Comparison of ENCODE assay signal across 8 cellular contexts in the genomic region with DNA sequence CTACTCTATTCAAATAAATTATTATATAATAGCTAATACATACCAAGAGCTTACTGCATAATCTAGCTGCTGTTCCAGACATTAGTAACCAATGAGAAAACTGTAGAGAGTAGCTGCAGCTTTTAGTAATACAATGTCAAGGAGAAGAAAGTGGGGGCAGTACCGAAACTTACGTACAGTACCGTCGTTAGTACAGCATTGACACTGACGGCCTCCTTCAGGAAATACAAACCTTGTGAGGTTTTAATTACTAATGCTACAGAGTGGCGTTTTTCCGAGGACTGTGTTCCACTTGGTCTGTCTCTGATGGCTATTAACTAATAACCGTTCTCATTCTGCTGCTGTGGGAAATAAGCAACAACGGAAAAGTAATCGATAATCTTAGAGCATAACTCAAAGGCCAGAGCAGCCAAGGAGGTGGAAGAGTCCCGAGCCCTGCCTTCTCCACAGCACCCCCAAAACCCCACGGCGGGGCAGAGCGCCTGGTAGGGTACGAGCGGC. TPM values are rescaled to one million over a fixed set of nuclear protein-coding genes. Genes with fewer than 3 reads are reported as not detected.
DNase-seq lines count a peak whose midpoint lies in the region; ATAC-seq and TF ChIP-seq lines count a peak whose summit lies in the region.

No MANE protein-coding gene starts in this region.

- peak; percentile 43 for DNase-seq in activated CD4-positive, alpha-beta T cell treated with anti-CD3 and anti-CD28 coated beads for 48 hours
- no peak for DNase-seq in activated CD4-positive, alpha-beta T cell treated with anti-CD3 and anti-CD28 coated beads for 1 hour
- DNase-seq in T-cell (peak in 22 of 34 experiments; percentile 2 to 42 (median 16)), epithelial cell of esophagus (ENCODE audit: low read depth) (peak; percentile 45), naive B cell (peak; percentile 45), NCI-H226 (no peak)

- H3K27me3 Mint-ChIP-seq in T-cell (no peaks in the 10 kb centered on the region), naive B cell (no peaks in the 10 kb centered on the region)

- H3K4me3 ChIP-seq in HUES64 (ENCODE audit: low read length) (peak overlapping the region; percentile 65), epithelial cell of esophagus (ENCODE audit: low read length) (peak overlapping the region; percentile 60)

- no peaks in the 10 kb centered on the region for H3K9me3 ChIP-seq in HUES64 (ENCODE audit: insufficient read depth, low read depth, low read length)

- no peaks in the 10 kb centered on the region for H3K36me3 ChIP-seq in HUES64 (ENCODE audit: insufficient read depth, low read length)

- peak overlapping the region; percentile 79 for H3K9ac ChIP-seq in HUES64 (ENCODE audit: low read depth, low read length)

- H3K4me1 ChIP-seq in HUES64 (ENCODE audit: insufficient read depth, low read length): peaks cover 8% of the 10 kb centered on the region; the same call in 1 of the 2 replicates

- no peak for TF ChIP-seq CTCF in epithelial cell of esophagus (IDR thresholded peaks at IDR 0.05; ENCODE audit: insufficient read depth, low read depth, low read length, missing control alignments)

- H3K9me3 Mint-ChIP-seq in T-cell (no peaks in the 10 kb centered on the region), naive B cell (no peaks in the 10 kb centered on the region)

- WGBS in HUES64: 13% methylated on average over 16 of the region's 16 CpGs

- H3K27ac Mint-ChIP-seq in T-cell: peak overlapping the region; percentile 90 to 91
- peak overlapping the region; percentile 94 to 97 (median 95) for H3K27ac Mint-ChIP-seq in naive B cell

- no peak overlapping the region for H3K27ac ChIP-seq in HUES64 (ENCODE audit: low read depth, low read length)

- peak; percentile 67 for ATAC-seq in GM21529 (IDR thresholded peaks at IDR 0.05; ENCODE audit: unreplicated experiment)
- peak; percentile 56 to 79 (median 65) for ATAC-seq in T-cell (replicated peaks in 1 of 4)
- ATAC-seq in naive B cell (ENCODE audit: low read depth in 2 of 2): peak; percentile 79 to 81

- CTCF ChIA-PET in T-cell (lab: Charles Lee): interaction anchor here (0.6 to 2.0 kb wide), 7 partner anchors 11 to 162 kb away, joined by 3 to 20 read pairs (median 5); a partner anchor contains a TSS

- H3K4me3 Mint-ChIP-seq in T-cell (peak overlapping the region; percentile 87 to 97 (median 93)), naive B cell (peak overlapping the region; percentile 90 to 99 (median 95))

- H3K4me1 Mint-ChIP-seq in T-cell (peaks cover 25 to 34% (median 29%) of the 10 kb centered on the region in 3 donors), naive B cell (peaks cover 13 to 17% (median 16%) of the 10 kb centered on the region in 3 donors)

- H3K36me3 Mint-ChIP-seq in T-cell: peaks cover 10% of the 10 kb centered on the region
- peaks cover 0 to 3% of the 10 kb centered on the region in 2 donors for H3K36me3 Mint-ChIP-seq in naive B cell

- POLR2A ChIA-PET in T-cell (lab: Charles Lee): interaction anchor here (0.6 to 2.4 kb wide), 10 partner anchors 9 to 205 kb away, joined by 3 to 13 read pairs (median 6); a partner anchor contains a TSS

- peaks cover 56% of the 10 kb centered on the region for H3K27me3 ChIP-seq in HUES64 (ENCODE audit: insufficient read depth, low read length)

RNA-seq across cellular contexts. Expression of a gene that starts 0.3 kb away (rescaled TPM):
- 3.5 TPM for polyA plus RNA-seq in HUES64 (2013, experiment 1 of 2)
- 3.7 TPM for polyA plus RNA-seq in HUES64 (2013, experiment 2 of 2)
- total RNA-seq in T-cell: 10 to 100 TPM in 3 of 5 donors, 1 to 10 TPM in 2; 7.5 to 12.3 (median 10.1) TPM
- 10 to 100 TPM in 4 of 6 donors, 1 to 10 TPM in 2; 7.1 to 13.1 (median 11.0) TPM for polyA plus RNA-seq in naive B cell (ENCODE audit: low read depth in 6 of 6)

RNA-seq across cellular contexts. Expression of a gene that starts 27.6 kb away (rescaled TPM):
- 5.8 TPM for polyA plus RNA-seq in HUES64 (2013, experiment 1 of 2)
- polyA plus RNA-seq in HUES64 (2013, experiment 2 of 2): 9.2 TPM
- total RNA-seq in T-cell: not detected
- polyA plus RNA-seq in naive B cell (ENCODE audit: low read depth in 6 of 6): under 1 TPM in 5 of 6 donors, not detected in 1; 0.06 to 0.92 (median 0.32) TPM

Comparison
In these comparisons a context has a peak if more than half of its experiments do, and no peak if none do; other contexts are left out.
1. DNase-seq: peak in activated CD4-positive, alpha-beta T cell treated with anti-CD3 and anti-CD28 coated beads for 48 hours (single experiment), T-cell (22 of 34), epithelial cell of esophagus (single experiment) and naive B cell (single experiment); none in activated CD4-positive, alpha-beta T cell treated with anti-CD3 and anti-CD28 coated beads for 1 hour (single experiment) and NCI-H226 (single experiment).
2. Peak in every context shown above with its lines, with median percentiles within 50 percentile points of each other: ATAC-seq.